ENCODE assay signal across 27 cellular contexts in genomic region chr7:461118-461452, GRCh38. TPM values are rescaled to one million over a fixed set of nuclear protein-coding genes. Genes with fewer than 3 reads are reported as not detected.
DNase-seq lines count a peak whose midpoint lies in the region; FAIRE-seq and TF ChIP-seq lines count a peak whose summit lies in the region.
"Had no signal": no experiment of that assay in that cellular context is flagged by ENCODE, and none has a peak within 500 bp of the region (broad histone marks: within the 10 kb centered on the region; RNA-seq: fewer than 3 reads in every experiment).

No MANE protein-coding gene starts in this region.

- no peak overlapping the region for H2BK120ac ChIP-seq in H1 (replicated peaks; ENCODE audit: low read depth, low read length)

- H2AK5ac ChIP-seq in H1 (ENCODE audit: low read depth, low read length): no peak overlapping the region

- TF ChIP-seq POLR2A in H1 (IDR thresholded peaks at IDR 0.05; ENCODE audit: control extremely low read depth in 1 of 2, low read depth in 2 of 2, low read length in 2 of 2): no peak
- no peak for TF ChIP-seq POLR2A in testis (IDR thresholded peaks at IDR 0.05)

- no peaks in the 10 kb centered on the region for H3K27me3 ChIP-seq in ACC112 (ENCODE audit: insufficient read depth, low read length)
- H3K27me3 ChIP-seq in SJCRH30: no peaks in the 10 kb centered on the region
- no peaks in the 10 kb centered on the region for H3K27me3 ChIP-seq in H1 (replicated peaks in 1 of 4; ENCODE audit: control insufficient read depth in 3 of 4, extremely low read depth in 1 of 4, insufficient read depth in 3 of 4, low read length in 3 of 4)
- H3K27me3 ChIP-seq in neural progenitor cell: no peaks in the 10 kb centered on the region
- H3K27me3 ChIP-seq in testis: no peaks in the 10 kb centered on the region

- no peak overlapping the region for H2BK5ac ChIP-seq in H1 (ENCODE audit: low read depth, low read length)

- H2BK20ac ChIP-seq in H1 (ENCODE audit: low read length): peak overlapping the region; percentile 86; the same call in 1 of the 2 replicates

- peaks cover 25% of the 10 kb centered on the region for H3K4me1 Mint-ChIP-seq in neural progenitor cell
- H3K4me1 Mint-ChIP-seq: activated naive CD8-positive, alpha-beta T cell treated with anti-CD3 and anti-CD28 coated beads, Interleukin-2, amount 50 U/mL, for 24 hours had no signal

- H3K4me1 ChIP-seq in ACC112 (ENCODE audit: control insufficient read depth, insufficient read depth, low read length, unreplicated experiment): peaks cover 15% of the 10 kb centered on the region
- H3K4me1 ChIP-seq in SJCRH30: peaks cover 44% of the 10 kb centered on the region
- H3K4me1 ChIP-seq in H1 (replicated peaks in 1 of 4; ENCODE audit: control insufficient read depth in 3 of 4, insufficient read depth in 4 of 4, low read length in 3 of 4): peaks cover 0 to 9% (median 7%) of the 10 kb centered on the region in 4 experiments; a peak in 5 of 7 replicates
- peaks cover 14% of the 10 kb centered on the region for H3K4me1 ChIP-seq in neural progenitor cell
- peaks cover 12% of the 10 kb centered on the region for H3K4me1 ChIP-seq in testis

- H3K56ac ChIP-seq in H1 (replicated peaks; ENCODE audit: insufficient read length, low read depth, low read length): no peak overlapping the region

- H2AFZ ChIP-seq in ACC112 (ENCODE audit: low read length, unreplicated experiment) (no peak overlapping the region), H1 (ENCODE audit: low read length) (no peak overlapping the region), neural progenitor cell (replicated peaks) (peak overlapping the region; percentile 56)

- no peaks in the 10 kb centered on the region for H3K9me3 ChIP-seq in SJCRH30 (replicated peaks)
- no peaks in the 10 kb centered on the region for H3K9me3 ChIP-seq in H1 (ENCODE audit: insufficient read depth in 2 of 2, low read depth in 1 of 2, low read length in 1 of 2)
- H3K9me3 ChIP-seq in neural progenitor cell (ENCODE audit: low read depth): no peaks in the 10 kb centered on the region
- no peaks in the 10 kb centered on the region for H3K9me3 ChIP-seq in testis
- H3K9me3 ChIP-seq: heart right ventricle had no signal

- H3K4me3 ChIP-seq in ACC112 (ENCODE audit: low read depth, low read length) (no peak overlapping the region), SJCRH30 (no peak overlapping the region; the same call in 1 of the 2 replicates), H1 (ENCODE audit: extremely low read depth in 1 of 4, insufficient read depth in 2 of 4, low read depth in 3 of 4, low read length in 4 of 4) (no peak overlapping the region), neural progenitor cell (no peak overlapping the region), testis (no peak overlapping the region)
- H3K4me3 ChIP-seq: heart right ventricle had no signal

- H3F3A ChIP-seq in neural progenitor cell (ENCODE audit: low read depth): no peaks in the 10 kb centered on the region

- DNase-seq in SJCRH30 (no peak), H1 (ENCODE audit: low read depth in 1 of 2, low spot score in 2 of 2) (no peak), neural progenitor cell (ENCODE audit: low spot score) (no peak), NOMO-1 (lab: John Stamatoyannopoulos, UW; ENCODE audit: unreplicated experiment in 2 of 2) (no peak), testis (no peak), NCI-H345 (lab: John Stamatoyannopoulos, UW) (no peak)
- DNase-seq in stimulated activated CD8-positive, alpha-beta memory T cell treated with anti-CD3 and anti-CD28 coated beads, Interleukin-4, amount 100 ng/mL, for 48 hours: no peak
- DNase-seq: activated CD4-positive, alpha-beta T cell treated with anti-CD3 and anti-CD28 coated beads for 1 hour; activated CD8-positive, alpha-beta T cell treated with anti-CD3 and anti-CD28 coated beads, Interleukin-2, amount 10 ng/mL, durations not matched to agents 7 days and 5 days; activated gamma-delta T cell; activated naive CD8-positive, alpha-beta T cell treated with anti-CD3 and anti-CD28 coated beads, Interleukin-2, amount 50 U/mL, for 24 hours; activated T-cell treated with anti-CD3 and anti-CD28 coated beads for 4 hours; AML-193; CD8-positive, alpha-beta T cell; effector CD8-positive, alpha-beta T cell; erythroblast; heart right ventricle; NCI-H1930; NCI-H774; T-helper 1 cell had no signal

- no peaks in the 10 kb centered on the region for H3K79me1 ChIP-seq in H1 (ENCODE audit: low read depth, low read length)

- H4K5ac ChIP-seq in H1 (ENCODE audit: insufficient read length, low read depth, low read length): no peak overlapping the region

- H3K4me3 Mint-ChIP-seq in neural progenitor cell: no peak overlapping the region
- H3K4me3 Mint-ChIP-seq: activated CD8-positive, alpha-beta T cell treated with anti-CD3 and anti-CD28 coated beads, Interleukin-2, amount 10 ng/mL, durations not matched to agents 7 days and 5 days; activated naive CD8-positive, alpha-beta T cell treated with anti-CD3 and anti-CD28 coated beads, Interleukin-2, amount 50 U/mL, for 24 hours; brain; CD8-positive, alpha-beta T cell; natural killer cell treated with Interleukin-12 subunit alpha and Interleukin-12 subunit beta and Interleukin-15 and Interleukin-18, amount 100 ng/mL, for 72 hours had no signal

- no peak overlapping the region for H3K23ac ChIP-seq in H1 (ENCODE audit: insufficient read length)

- CTCF ChIA-PET in H1 (lab: Charles Lee; ENCODE audit: partially characterized antibody): interaction anchor here (0.6 to 2.0 kb wide), 5 partner anchors 12 to 129 kb away, joined by 3 to 7 read pairs (median 5); no protein-coding TSS in a partner anchor

- no peak overlapping the region for H3K14ac ChIP-seq in H1 (ENCODE audit: insufficient read length)

- peak overlapping the region; percentile 76 for H3K4ac ChIP-seq in H1 (replicated peaks; ENCODE audit: insufficient read length, low read depth, low read length)

- POLR2A ChIA-PET in H1 (lab: Charles Lee; ENCODE audit: partially characterized antibody): interaction anchor here (0.9 to 2.3 kb wide), 4 partner anchors 8 to 282 kb away, joined by 3 to 7 read pairs (median 3); no protein-coding TSS in a partner anchor

- peaks cover 10% of the 10 kb centered on the region for H3K27me3 Mint-ChIP-seq in neural progenitor cell (ENCODE audit: insufficient read depth, low read depth)
- H3K27me3 Mint-ChIP-seq: activated naive CD8-positive, alpha-beta T cell treated with anti-CD3 and anti-CD28 coated beads, Interleukin-2, amount 50 U/mL, for 24 hours; natural killer cell treated with Interleukin-12 subunit alpha and Interleukin-12 subunit beta and Interleukin-15 and Interleukin-18, amount 100 ng/mL, for 72 hours had no signal

- intact Hi-C loops in testis (cut with DNase I; ENCODE audit: low total_unique reads): no loop called here

- no peak for TF ChIP-seq CTCF in H1 (IDR thresholded peaks at IDR 0.05; ENCODE audit: control extremely low read depth in 1 of 3, insufficient read depth in 1 of 3, low read depth in 1 of 3, low read length in 3 of 3)
- TF ChIP-seq CTCF in neural progenitor cell (IDR thresholded peaks at IDR 0.05): no peak
- TF ChIP-seq CTCF in testis (IDR thresholded peaks at IDR 0.05): no peak

- H2BK15ac ChIP-seq in H1 (ENCODE audit: low read length): peak overlapping the region; percentile 72; the same call in 1 of the 2 replicates

- no peak for TF ChIP-seq EP300 in H1 (IDR thresholded peaks at IDR 0.05; ENCODE audit: borderline replicate concordance in 1 of 2, low read depth in 2 of 2, low read length in 2 of 2)

- 0 out of 2 replicates have a peak overlapping the region, but pooled peaks have one; percentile 68 for H2BK12ac ChIP-seq in H1 (ENCODE audit: low read depth, low read length)

- WGBS in H1 (ENCODE audit: extremely low coverage in 1 of 2, insufficient coverage in 1 of 2, insufficient read length in 1 of 2, insufficient replicate concordance in 2 of 2, low coverage in 1 of 2, low lambda C conversion rate in 2 of 2, missing lambda C conversion rate in 1 of 2), 2 experiments: 83% methylated on average over 1 of the region's 2 CpGs; no CpG with 5 or more reads in 1 of the 2 experiments
- 72% methylated on average over 2 of the region's 2 CpGs for WGBS in testis, 2 donors

- H4K8ac ChIP-seq in H1 (ENCODE audit: extremely low read depth, insufficient read depth, low read length): no peak overlapping the region

- H3K36me3 Mint-ChIP-seq in neural progenitor cell: no peaks in the 10 kb centered on the region
- H3K36me3 Mint-ChIP-seq: brain; CD8-positive, alpha-beta T cell; natural killer cell treated with Interleukin-12 subunit alpha and Interleukin-12 subunit beta and Interleukin-15 and Interleukin-18, amount 100 ng/mL, for 72 hours had no signal

- TF ChIP-seq RAD21 in H1 (IDR thresholded peaks at IDR 0.05 in 1 of 2, conservative IDR thresholded peaks at IDR 0.05 in 1 of 2; ENCODE audit: low read depth in 2 of 2, low read length in 2 of 2): no peak

- H3K79me2 ChIP-seq in ACC112 (ENCODE audit: control insufficient read depth, insufficient read depth, low read length, unreplicated experiment) (no peaks in the 10 kb centered on the region), H1 (ENCODE audit: control insufficient read depth in 1 of 2, insufficient read depth in 2 of 2, low read length in 2 of 2) (no peaks in the 10 kb centered on the region), neural progenitor cell (ENCODE audit: low read depth) (no peaks in the 10 kb centered on the region)

- peak overlapping the region; percentile 83 for H3K27ac Mint-ChIP-seq in neural progenitor cell
- H3K27ac Mint-ChIP-seq: activated CD8-positive, alpha-beta T cell treated with anti-CD3 and anti-CD28 coated beads, Interleukin-2, amount 10 ng/mL, durations not matched to agents 7 days and 5 days; activated naive CD8-positive, alpha-beta T cell treated with anti-CD3 and anti-CD28 coated beads, Interleukin-2, amount 50 U/mL, for 24 hours; CD8-positive, alpha-beta T cell; natural killer cell treated with Interleukin-12 subunit alpha and Interleukin-12 subunit beta and Interleukin-15 and Interleukin-18, amount 100 ng/mL, for 72 hours had no signal

- H3K36me3 ChIP-seq in ACC112 (ENCODE audit: insufficient read depth, low read length) (no peaks in the 10 kb centered on the region), SJCRH30 (no peaks in the 10 kb centered on the region), H1 (ENCODE audit: control insufficient read depth in 2 of 4, insufficient read depth in 4 of 4, low read length in 3 of 4) (no peaks in the 10 kb centered on the region), neural progenitor cell (no peaks in the 10 kb centered on the region), testis (ENCODE audit: low read depth, missing control alignments) (no peaks in the 10 kb centered on the region)
- H3K36me3 ChIP-seq: heart right ventricle had no signal

- FAIRE-seq in H1 (lab: Jason Lieb, UNC): no peak
- FAIRE-seq: GM19239, TTC549 had no signal

- peak overlapping the region; percentile 14; the same call in 1 of the 2 replicates for H3K27ac ChIP-seq in ACC112 (ENCODE audit: low read depth, low read length)
- peak overlapping the region; percentile 8; the same call in 1 of the 2 replicates for H3K27ac ChIP-seq in SJCRH30
- H3K27ac ChIP-seq in H1 (ENCODE audit: low read depth, low read length): no peak overlapping the region
- no peak overlapping the region for H3K27ac ChIP-seq in neural progenitor cell
- no peak overlapping the region for H3K27ac ChIP-seq in testis
- H3K27ac ChIP-seq: heart right ventricle, KMS-11 had no signal

- no peak overlapping the region for H3K9ac ChIP-seq in H1 (replicated peaks in 1 of 4; ENCODE audit: extremely low read depth in 1 of 4, low read depth in 3 of 4, low read length in 3 of 4)
- no peak overlapping the region for H3K9ac ChIP-seq in neural progenitor cell
- H3K9ac ChIP-seq: KMS-11 had no signal

- no peaks in the 10 kb centered on the region for H4K20me1 ChIP-seq in H1 (replicated peaks in 1 of 2; ENCODE audit: control insufficient read depth in 1 of 2, insufficient read depth in 2 of 2, low read length in 2 of 2)
- no peaks in the 10 kb centered on the region for H4K20me1 ChIP-seq in neural progenitor cell (ENCODE audit: low read depth)

- no peaks in the 10 kb centered on the region; the same call in 1 of the 2 replicates for H3K23me2 ChIP-seq in H1 (ENCODE audit: low read depth, low read length)

- H3K9me3 Mint-ChIP-seq in neural progenitor cell: peaks cover 4% of the 10 kb centered on the region
- H3K9me3 Mint-ChIP-seq: activated naive CD8-positive, alpha-beta T cell treated with anti-CD3 and anti-CD28 coated beads, Interleukin-2, amount 50 U/mL, for 24 hours; CD8-positive, alpha-beta T cell; natural killer cell treated with Interleukin-12 subunit alpha and Interleukin-12 subunit beta and Interleukin-15 and Interleukin-18, amount 100 ng/mL, for 72 hours had no signal

- peak overlapping the region; percentile 34 for H4K91ac ChIP-seq in H1 (replicated peaks; ENCODE audit: insufficient read length, low read length)

- H3K4me2 ChIP-seq in H1 (ENCODE audit: insufficient read depth in 1 of 2, low read depth in 2 of 2, low read length in 2 of 2) (no peak overlapping the region), neural progenitor cell (peak overlapping the region; percentile 59)
- H3K4me2 ChIP-seq: KMS-11 had no signal

- H3K18ac ChIP-seq in H1 (ENCODE audit: extremely low read depth, low read length): peak overlapping the region; percentile 48; the same call in 1 of the 2 replicates

RNA-seq across cellular contexts. Expression of gene PDGFA, which starts 58.6 kb away (rescaled TPM):
- total RNA-seq in SJCRH30 (2014; rRNA removed; shearing (Covaris generic)): 26.9 and 31.6 TPM in 2 replicates
- total RNA-seq in H1 (2021; fragmentation: NEBNext Ultra II Directional; extraction: Animal tissue kit (Norgen Biotek cat#: 25700)): 38.0 and 43.0 TPM in 2 replicates
- polyA plus RNA-seq in H1 (2011; rRNA removed) (21.1 and 22.3 TPM in 2 replicates), testis (ENCODE audit: insufficient read depth, low read depth, low replicate concordance) (7.2 TPM)
- 18.1 TPM for polyA plus RNA-seq in H1 (2011; cell fraction: cytosol; rRNA removed)
- polyA plus RNA-seq in H1 (2011; cell fraction: nucleus; rRNA removed): 42.6 TPM
- polyA plus RNA-seq in H1 (2012, experiment 1 of 2): 42.0 to 59.5 TPM (median 51.8 TPM) in 4 replicates
- 33.3 TPM for polyA plus RNA-seq in H1 (2012, experiment 2 of 2)
- 34.8 TPM for polyA plus RNA-seq in H1 (2013, experiment 1 of 2)
- 38.8 TPM for polyA plus RNA-seq in H1 (2013, experiment 2 of 2)
- polyA minus RNA-seq in H1 (2011; rRNA and poly(A)+ RNA removed): 46.5 and 53.1 TPM in 2 replicates
- 78.2 TPM for polyA minus RNA-seq in H1 (2011; cell fraction: cytosol; rRNA and poly(A)+ RNA removed)
- 31.0 TPM for polyA minus RNA-seq in H1 (2011; cell fraction: nucleus; rRNA and poly(A)+ RNA removed)
- total RNA-seq in neural progenitor cell (ENCODE audit: low replicate concordance) (9.8 and 13.7 TPM in 2 replicates), testis (10 to 100 TPM; 13.8 TPM)
- total RNA-seq: OCI-LY7 had no signal

Comparison
In these comparisons a context has a peak if more than half of its experiments do, and no peak if none do; other contexts are left out.
1. H3K27ac ChIP-seq: peak in ACC112 (single experiment) and SJCRH30 (single experiment); none in H1 (single experiment), neural progenitor cell (single experiment) and testis (0 of 2).